ENCODE assay signal across 21 cellular contexts in genomic region chr16:20695024-20695423, GRCh38. TPM values are rescaled to one million over a fixed set of nuclear protein-coding genes. Genes with fewer than 3 reads are reported as not detected.
DNase-seq lines count a peak whose midpoint lies in the region; ATAC-seq and TF ChIP-seq lines count a peak whose summit lies in the region.
"Had no signal": no experiment of that assay in that cellular context is flagged by ENCODE, and none has a peak within 500 bp of the region (broad histone marks: within the 10 kb centered on the region; RNA-seq: fewer than 3 reads in every experiment).

No MANE protein-coding gene starts in this region.

- ATAC-seq in T-helper 17 cell (no peak), GM18867 (IDR thresholded peaks at IDR 0.05; ENCODE audit: unreplicated experiment) (no peak)
- ATAC-seq in activated CD8-positive, alpha-beta T cell treated with anti-CD3 and anti-CD28 coated beads, Interleukin-2, amount 10 ng/mL, durations not matched to agents 7 days and 5 days, result no peak
- ATAC-seq: CD8-positive, alpha-beta T cell; GM12878; GM23338; HCT116 had no signal

- H3K27ac ChIP-seq in liver (ENCODE audit: low read depth in 1 of 2, low read length in 2 of 2) (no peak overlapping the region), ovary (no peak overlapping the region)
- H3K27ac ChIP-seq: BLaER1, C4-2B had no signal

- H3K9me3 ChIP-seq in T-helper 17 cell (ENCODE audit: control insufficient read depth, low read length, poor library complexity, severe bottlenecking) (no peaks in the 10 kb centered on the region), liver (ENCODE audit: control insufficient read depth in 4 of 4, low read length in 3 of 4) (no peaks in the 10 kb centered on the region), ovary (no peaks in the 10 kb centered on the region)
- H3K9me3 ChIP-seq: BLaER1, Caco-2 had no signal

- TF ChIP-seq POLR2A in ovary (IDR thresholded peaks at IDR 0.05), result no peak

- DNase-seq in T-helper 17 cell, result no peak
- peak; percentile 58 for DNase-seq in renal cortical epithelial cell (ENCODE audit: low read depth)
- no peak for DNase-seq in activated CD8-positive, alpha-beta T cell treated with anti-CD3 and anti-CD28 coated beads, Interleukin-2, amount 10 ng/mL, durations not matched to agents 7 days and 5 days
- no peak for DNase-seq in ovary
- DNase-seq: Caco-2; CD4-positive, CD25-positive, alpha-beta regulatory T cell; CD8-positive, alpha-beta T cell; DMS 273 treated with DMSO at 0.1 percent for 48 hours; DMS79; EL; GDM1; H9 had no signal

- H3K4me1 ChIP-seq in liver (ENCODE audit: control insufficient read depth in 4 of 4, insufficient read depth in 4 of 4, low read length in 3 of 4) (peaks cover 0 to 3% (median 0%) of the 10 kb centered on the region in 4 donors), ovary (ENCODE audit: insufficient read depth) (peaks cover 5% of the 10 kb centered on the region)
- H3K4me1 ChIP-seq: BLaER1, Caco-2 had no signal

- H3K36me3 Mint-ChIP-seq in T-helper 17 cell (ENCODE audit: low read depth), result peaks cover 2% of the 10 kb centered on the region
- H3K36me3 Mint-ChIP-seq in activated CD8-positive, alpha-beta T cell treated with anti-CD3 and anti-CD28 coated beads, Interleukin-2, amount 10 ng/mL, durations not matched to agents 7 days and 5 days (ENCODE audit: low read depth), result no peaks in the 10 kb centered on the region
- H3K36me3 Mint-ChIP-seq: CD4-positive, CD25-positive, alpha-beta regulatory T cell; CD8-positive, alpha-beta T cell had no signal

- no peaks in the 10 kb centered on the region for H3K4me1 Mint-ChIP-seq in T-helper 17 cell
- no peaks in the 10 kb centered on the region for H3K4me1 Mint-ChIP-seq in activated CD8-positive, alpha-beta T cell treated with anti-CD3 and anti-CD28 coated beads, Interleukin-2, amount 10 ng/mL, durations not matched to agents 7 days and 5 days (ENCODE audit: low read depth)
- H3K4me1 Mint-ChIP-seq: CD4-positive, CD25-positive, alpha-beta regulatory T cell had no signal

- 57% methylated on average over 4 of the region's 4 CpGs for WGBS in liver
- 51 to 75% (median 65%) methylated on average over 4 of the region's 4 CpGs for WGBS in ovary, 3 donors

- TF ChIP-seq CTCF in liver (IDR thresholded peaks at IDR 0.05; ENCODE audit: low read depth, low read length, missing input control), result no peak
- no peak for TF ChIP-seq CTCF in ovary (IDR thresholded peaks at IDR 0.05)

- POLR2A ChIA-PET in activated CD8-positive, alpha-beta T cell treated with anti-CD3 and anti-CD28 coated beads, Interleukin-2, amount 10 ng/mL, durations not matched to agents 7 days and 5 days (lab: Charles Lee), result no interaction called here

- CTCF ChIA-PET in activated CD8-positive, alpha-beta T cell treated with anti-CD3 and anti-CD28 coated beads, Interleukin-2, amount 10 ng/mL, durations not matched to agents 7 days and 5 days (lab: Charles Lee), result no interaction called here

- H3K27ac Mint-ChIP-seq in T-helper 17 cell, result peak overlapping the region; percentile 16
- H3K27ac Mint-ChIP-seq in activated CD8-positive, alpha-beta T cell treated with anti-CD3 and anti-CD28 coated beads, Interleukin-2, amount 10 ng/mL, durations not matched to agents 7 days and 5 days, result no peak overlapping the region
- H3K27ac Mint-ChIP-seq: B cell; CD4-positive, CD25-positive, alpha-beta regulatory T cell; CD8-positive, alpha-beta T cell; GM23338; H9 had no signal

- peaks cover 33% of the 10 kb centered on the region for H3K27me3 Mint-ChIP-seq in T-helper 17 cell
- H3K27me3 Mint-ChIP-seq in activated CD8-positive, alpha-beta T cell treated with anti-CD3 and anti-CD28 coated beads, Interleukin-2, amount 10 ng/mL, durations not matched to agents 7 days and 5 days (ENCODE audit: low read depth), result peaks cover 10% of the 10 kb centered on the region
- H3K27me3 Mint-ChIP-seq: B cell had no signal

- H3K36me3 ChIP-seq in liver (ENCODE audit: control insufficient read depth in 4 of 4, insufficient read depth in 3 of 4, low read depth in 1 of 4, low read length in 3 of 4), result no peaks in the 10 kb centered on the region
- H3K36me3 ChIP-seq in ovary, result no peaks in the 10 kb centered on the region
- H3K36me3 ChIP-seq: BLaER1 had no signal

- no peaks in the 10 kb centered on the region for H3K9me3 Mint-ChIP-seq in activated CD8-positive, alpha-beta T cell treated with anti-CD3 and anti-CD28 coated beads, Interleukin-2, amount 10 ng/mL, durations not matched to agents 7 days and 5 days (ENCODE audit: insufficient read depth)
- H3K9me3 Mint-ChIP-seq: CD4-positive, CD25-positive, alpha-beta regulatory T cell; CD8-positive, alpha-beta T cell; GM23338; H9 had no signal

- no peak overlapping the region for H3K4me3 Mint-ChIP-seq in T-helper 17 cell
- H3K4me3 Mint-ChIP-seq in activated CD8-positive, alpha-beta T cell treated with anti-CD3 and anti-CD28 coated beads, Interleukin-2, amount 10 ng/mL, durations not matched to agents 7 days and 5 days, result no peak overlapping the region
- H3K4me3 Mint-ChIP-seq: B cell; CD4-positive, CD25-positive, alpha-beta regulatory T cell; CD8-positive, alpha-beta T cell; GM23338; H9 had no signal

- no peak overlapping the region for H3K4me3 ChIP-seq in liver (ENCODE audit: low read depth in 1 of 3, low read length in 3 of 3)
- H3K4me3 ChIP-seq in ovary, result no peak overlapping the region
- H3K4me3 ChIP-seq: BLaER1, GM12878, GM23338 had no signal

- H3K9ac ChIP-seq in liver (ENCODE audit: low read depth in 1 of 2, low read length in 2 of 2), result no peak overlapping the region
- H3K9ac ChIP-seq: BLaER1 had no signal

- TF ChIP-seq EP300 in ovary (IDR thresholded peaks at IDR 0.05), result no peak

- no peak for TF ChIP-seq RAD21 in liver (IDR thresholded peaks at IDR 0.05)

- intact Hi-C loops in ovary (cut with DNase I), result no loop called here

- H3K27me3 ChIP-seq in liver (ENCODE audit: control insufficient read depth in 4 of 4, insufficient read depth in 4 of 4, low read length in 3 of 4) (no peaks in the 10 kb centered on the region), ovary (no peaks in the 10 kb centered on the region)
- H3K27me3 ChIP-seq: BLaER1 had no signal

TF ChIP-seq in liver, 16 proteins besides CTCF, POLR2A, EP300 and RAD21:
- peak; percentile 7 for TF ChIP-seq FOXA2 (IDR thresholded peaks at IDR 0.05)
- peak in 1 of 2 donors; percentile 70 for TF ChIP-seq HNF4A (conservative IDR thresholded peaks at IDR 0.05)
- no peak for TF ChIP-seq FOXA1 (IDR thresholded peaks at IDR 0.05)
- TF ChIP-seq EGR1 (IDR thresholded peaks at IDR 0.05; ENCODE audit: low read depth in 2 of 2), result peak in 1 of 2 donors; percentile 24
- peak; percentile 83 for TF ChIP-seq YY1 (IDR thresholded peaks at IDR 0.05)
- peak; percentile 58 for TF ChIP-seq MAX (IDR thresholded peaks at IDR 0.05)
- TF ChIP-seq JUND (IDR thresholded peaks at IDR 0.05), result no peak
- peak in 1 of 2 donors; percentile 63 for TF ChIP-seq RXRA (IDR thresholded peaks at IDR 0.05)
- TF ChIP-seq ZBTB33 (IDR thresholded peaks at IDR 0.05), result peak; percentile 42
TF ChIP-seq in liver: peak in this region for 7.

RNA-seq across cellular contexts. Expression of gene ACSM1, which starts 2.5 kb away (rescaled TPM):
- total RNA-seq in T-helper 17 cell (1 to 10 TPM in 1 of 2 donors, under 1 TPM in 1; 0.78 to 1.4 TPM), liver (under 1 TPM; 0.25 to 0.28 TPM), renal cortical epithelial cell (0.99 and 1.2 TPM in 2 replicates), ovary (1 to 10 TPM in 6 of 7 donors, under 1 TPM in 1; 0.91 to 2.8 (median 1.8) TPM)
- polyA plus RNA-seq in liver (under 1 TPM; 0.18 to 0.38 TPM), ovary (1 to 10 TPM; 1.5 to 5.0 TPM)
- total RNA-seq in activated CD8-positive, alpha-beta T cell treated with anti-CD3 and anti-CD28 coated beads, Interleukin-2, amount 10 ng/mL, durations not matched to agents 7 days and 5 days, result under 1 TPM; 0.26 to 0.31 TPM
- total RNA-seq: Caco-2; CD4-positive, CD25-positive, alpha-beta regulatory T cell had no signal
- polyA plus RNA-seq: AG04450 had no signal

RNA-seq across cellular contexts. Expression of gene THUMPD1, which starts 46.6 kb away (rescaled TPM):
- total RNA-seq in T-helper 17 cell, result 10 to 100 TPM; 82.9 to 87.0 TPM
- total RNA-seq in liver, result 10 to 100 TPM; 38.7 to 42.8 TPM
- 10 to 100 TPM; 10.1 to 14.9 TPM for polyA plus RNA-seq in liver
- 60.4 and 88.6 TPM in 2 replicates for total RNA-seq in renal cortical epithelial cell
- total RNA-seq in activated CD8-positive, alpha-beta T cell treated with anti-CD3 and anti-CD28 coated beads, Interleukin-2, amount 10 ng/mL, durations not matched to agents 7 days and 5 days, result 10 to 100 TPM; 39.2 to 43.8 TPM
- total RNA-seq in ovary, result 10 to 100 TPM; 29.3 to 45.5 (median 37.2) TPM
- 10 to 100 TPM; 18.2 to 27.9 TPM for polyA plus RNA-seq in ovary
